ENCODE assay signal across 8 cellular contexts in the genomic region with DNA sequence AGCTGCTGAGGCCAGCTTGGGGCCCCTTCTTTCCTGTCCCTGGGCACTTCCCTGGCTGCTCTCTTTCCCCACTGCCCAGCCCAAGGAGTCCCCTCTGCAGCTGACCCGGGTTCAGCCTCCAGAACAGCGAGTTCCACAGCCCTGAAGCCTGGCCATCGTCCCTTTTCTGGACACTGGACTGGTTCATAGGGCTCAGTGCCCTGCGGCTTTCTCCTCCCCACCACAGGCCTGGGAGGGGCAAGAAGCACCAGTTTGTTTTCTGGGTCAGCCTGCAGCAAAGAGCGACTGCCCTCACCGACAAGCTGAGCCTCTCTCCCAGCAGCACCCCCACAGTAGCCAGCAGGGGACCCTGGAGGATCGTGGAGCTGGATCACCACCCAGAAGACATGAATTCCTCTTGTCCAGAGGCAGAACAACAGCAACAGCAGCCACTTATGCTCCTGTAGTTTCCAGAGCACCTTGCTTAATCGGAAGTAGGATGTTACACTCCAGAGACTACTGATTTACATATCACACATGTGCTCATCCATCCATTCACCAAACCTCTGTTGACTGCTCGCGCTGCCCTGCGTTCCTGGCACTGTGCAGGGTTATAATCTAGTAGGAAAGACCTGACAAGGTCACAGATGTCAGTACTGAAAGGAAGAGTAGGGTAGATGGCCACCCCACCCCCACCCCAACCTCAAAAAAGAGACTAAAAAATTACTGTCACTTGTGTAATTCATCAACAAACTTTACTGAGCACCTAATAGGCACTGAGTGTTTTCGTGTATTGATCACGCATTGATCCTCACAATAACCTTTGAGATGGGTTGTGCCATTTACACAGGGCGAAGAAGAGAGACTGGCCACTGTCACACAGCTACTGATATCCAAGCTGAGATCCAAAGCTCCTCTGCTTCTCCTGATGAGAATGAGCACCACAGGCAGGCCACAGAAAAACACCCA. TPM values are rescaled to one million over a fixed set of nuclear protein-coding genes. Genes with fewer than 3 reads are reported as not detected.
DNase-seq lines count a peak whose midpoint lies in the region; ATAC-seq and TF ChIP-seq lines count a peak whose summit lies in the region.

No MANE protein-coding gene starts in this region.

- H3K4me3 Mint-ChIP-seq in activated naive CD8-positive, alpha-beta T cell treated with anti-CD3 and anti-CD28 coated beads, Interleukin-2, amount 10 ng/mL, durations not matched to agents 7 days and 5 days = peak overlapping the region; percentile 82

- intact Hi-C loops in sigmoid colon (cut with DNase I) = loop anchor here (1.0 kb wide), 1 partner anchor 60 kb away; no protein-coding TSS in a partner anchor

- H3K27ac Mint-ChIP-seq in activated naive CD8-positive, alpha-beta T cell treated with anti-CD3 and anti-CD28 coated beads, Interleukin-2, amount 10 ng/mL, durations not matched to agents 7 days and 5 days = peak overlapping the region; percentile 93

- TF ChIP-seq EP300 in sigmoid colon (IDR thresholded peaks at IDR 0.05) = no peak

- DNase-seq in AG09309 (ENCODE audit: low read depth) (no peak), hippocampal formation (lab: John Stamatoyannopoulos, UW) (peak; percentile 53 to 65), sigmoid colon (peak; percentile 82), SHP77 (lab: John Stamatoyannopoulos, UW) (no peak)
- DNase-seq in activated naive CD8-positive, alpha-beta T cell treated with anti-CD3 and anti-CD28 coated beads, Interleukin-2, amount 10 ng/mL, durations not matched to agents 7 days and 5 days = no peak
- no peak for DNase-seq in stimulated activated CD4-positive, alpha-beta T cell treated with anti-CD3 and anti-CD28 coated beads, Interleukin-4, amount 100 ng/mL, for 24 hours

- H3K27ac ChIP-seq in sigmoid colon = peak overlapping the region; percentile 78 to 84 (median 78)

- ATAC-seq in GM18909 (IDR thresholded peaks at IDR 0.05; ENCODE audit: poor library complexity, unreplicated experiment) = peak; percentile 85
- peak; percentile 40 for ATAC-seq in HG03565 (IDR thresholded peaks at IDR 0.05; ENCODE audit: unreplicated experiment)
- peak; percentile 56 for ATAC-seq in activated naive CD8-positive, alpha-beta T cell treated with anti-CD3 and anti-CD28 coated beads, Interleukin-2, amount 10 ng/mL, durations not matched to agents 7 days and 5 days (ENCODE audit: low read depth)

- H3K36me3 Mint-ChIP-seq in activated naive CD8-positive, alpha-beta T cell treated with anti-CD3 and anti-CD28 coated beads, Interleukin-2, amount 10 ng/mL, durations not matched to agents 7 days and 5 days = peaks cover under 1% of the 10 kb centered on the region

- peaks cover 39% of the 10 kb centered on the region for H3K4me1 Mint-ChIP-seq in activated naive CD8-positive, alpha-beta T cell treated with anti-CD3 and anti-CD28 coated beads, Interleukin-2, amount 10 ng/mL, durations not matched to agents 7 days and 5 days

- POLR2A ChIA-PET in activated naive CD8-positive, alpha-beta T cell treated with anti-CD3 and anti-CD28 coated beads, Interleukin-2, amount 10 ng/mL, durations not matched to agents 7 days and 5 days (lab: Charles Lee) = interaction anchor here (0.6 to 6.3 kb wide), 23 partner anchors 8 to 224 kb away, joined by 3 to 177 read pairs (median 5); partner anchors contain the start of genes BCL9L, CXCR5 and DDX6

- no peaks in the 10 kb centered on the region for H3K27me3 Mint-ChIP-seq in activated naive CD8-positive, alpha-beta T cell treated with anti-CD3 and anti-CD28 coated beads, Interleukin-2, amount 10 ng/mL, durations not matched to agents 7 days and 5 days

- peaks cover 1% of the 10 kb centered on the region for H3K9me3 Mint-ChIP-seq in activated naive CD8-positive, alpha-beta T cell treated with anti-CD3 and anti-CD28 coated beads, Interleukin-2, amount 10 ng/mL, durations not matched to agents 7 days and 5 days

- H3K9me3 ChIP-seq in sigmoid colon = no peaks in the 10 kb centered on the region

- 49 to 63% methylated on average over 14 of the region's 14 CpGs for WGBS in sigmoid colon, 2 donors

- no peaks in the 10 kb centered on the region for H3K36me3 ChIP-seq in sigmoid colon

- TF ChIP-seq POLR2A in sigmoid colon (IDR thresholded peaks at IDR 0.05) = no peak

- H3K27me3 ChIP-seq in sigmoid colon = no peaks in the 10 kb centered on the region

- TF ChIP-seq CTCF in AG09309 (IDR thresholded peaks at IDR 0.05; ENCODE audit: control insufficient read depth, insufficient read depth, low read depth, low read length, missing control alignments) = peak; percentile 37
- peak in 2 of 4 experiments; percentile 21 to 43 for TF ChIP-seq CTCF in sigmoid colon (IDR thresholded peaks at IDR 0.05)

- peaks cover 0 to 19% (median 19%) of the 10 kb centered on the region in 4 donors for H3K4me1 ChIP-seq in sigmoid colon

- H3K4me3 ChIP-seq in AG09309 (ENCODE audit: control insufficient read depth, low read depth, low read length) = no peak overlapping the region
- H3K4me3 ChIP-seq in sigmoid colon = peak overlapping the region in 2 of 4 donors; percentile 5 to 20

RNA-seq across cellular contexts. Expression of gene CXCR5, which starts 13.0 kb away (rescaled TPM):
- 1 to 10 TPM; 1.9 to 2.2 TPM for total RNA-seq in activated naive CD8-positive, alpha-beta T cell treated with anti-CD3 and anti-CD28 coated beads, Interleukin-2, amount 10 ng/mL, durations not matched to agents 7 days and 5 days
- total RNA-seq in sigmoid colon = not detected
- 10 to 100 TPM in 1 of 3 donors, under 1 TPM in 2; under 0.01 to 11.5 (median 0.23) TPM for polyA plus RNA-seq in sigmoid colon

RNA-seq across cellular contexts. Expression of gene BCL9L, which starts 55.1 kb away (rescaled TPM):
- 100 to 1,000 TPM; 116 to 128 TPM for total RNA-seq in activated naive CD8-positive, alpha-beta T cell treated with anti-CD3 and anti-CD28 coated beads, Interleukin-2, amount 10 ng/mL, durations not matched to agents 7 days and 5 days
- total RNA-seq in sigmoid colon = 10 to 100 TPM in 3 of 4 donors, 1 to 10 TPM in 1; 7.9 to 46.5 (median 10.8) TPM
- 10 to 100 TPM in 1 of 3 donors, 1 to 10 TPM in 2; 4.8 to 33.2 (median 7.4) TPM for polyA plus RNA-seq in sigmoid colon

Comparison
In these comparisons a context has a peak if more than half of its experiments do, and no peak if none do; other contexts are left out.
1. DNase-seq: peak in hippocampal formation (2 of 2) and sigmoid colon (single experiment); none in AG09309 (single experiment), activated naive CD8-positive, alpha-beta T cell treated with anti-CD3 and anti-CD28 coated beads, Interleukin-2, amount 10 ng/mL, durations not matched to agents 7 days and 5 days (single experiment), stimulated activated CD4-positive, alpha-beta T cell treated with anti-CD3 and anti-CD28 coated beads, Interleukin-4, amount 100 ng/mL, for 24 hours (single experiment) and SHP77 (0 of 2).
2. Peak in every context shown above with its lines, with median percentiles within 50 percentile points of each other: ATAC-seq.